In genomic region chr1:2823921-2824660, GRCh38 we compare ENCODE assay signal across 27 cellular contexts. TPM values are rescaled to one million over a fixed set of nuclear protein-coding genes. Genes with fewer than 3 reads are reported as not detected.
"Had no signal": no experiment of that assay in that cellular context is flagged by ENCODE, and none has a peak within 500 bp of the region (broad histone marks: within the 10 kb centered on the region; RNA-seq: fewer than 3 reads in every experiment).

No MANE protein-coding gene starts in this region.

- H2AFZ ChIP-seq: neural progenitor cell had no signal

- DNase-seq: cerebellar nuclear complex; dorsolateral prefrontal cortex; effector CD4-positive, alpha-beta T cell; foreskin fibroblast; gastrocnemius medialis; head of caudate nucleus; kidney glomerular epithelial cell; mammary epithelial cell; mesendoderm; midbrain; nucleus accumbens; ovary; right lobe of liver; small intestine; stimulated activated CD4-positive, alpha-beta T cell treated with anti-CD3 and anti-CD28 coated beads, Interleukin-15, amount 100 ng/mL, for 24 hours; stimulated activated CD4-positive, alpha-beta T cell treated with anti-CD3 and anti-CD28 coated beads, Interleukin-2, amount 100 ng/mL, for 48 hours; stimulated activated CD8-positive, alpha-beta memory T cell treated with anti-CD3 and anti-CD28 coated beads, Interleukin-4, amount 100 ng/mL, for 48 hours; stimulated activated naive CD4-positive, alpha-beta T cell; stimulated activated naive CD8-positive, alpha-beta T cell treated with anti-CD3 and anti-CD28 coated beads, Interleukin-15, amount 100 ng/mL, for 72 hours; transverse colon had no signal

- H3K27me3 ChIP-seq: neural progenitor cell, ovary, right lobe of liver, vagina had no signal

- H3K9ac ChIP-seq: neural progenitor cell had no signal

- H3K9me3 ChIP-seq: gastrocnemius medialis, ovary, psoas muscle, right lobe of liver, suprapubic skin, transverse colon, vagina had no signal

- H3K4me1 ChIP-seq: gastrocnemius medialis, neural progenitor cell, psoas muscle, right lobe of liver, transverse colon, vagina had no signal

- ATAC-seq: esophagus mucosa; gastrocnemius medialis; naive thymus-derived CD4-positive, alpha-beta T cell; psoas muscle; right lobe of liver; stimulated activated naive CD8-positive, alpha-beta T cell treated with anti-CD3 and anti-CD28 coated beads, Interleukin-15, amount 100 ng/mL, for 72 hours had no signal

- H3K4me3 ChIP-seq: dorsolateral prefrontal cortex, gastrocnemius medialis, neural progenitor cell, ovary, psoas muscle, right lobe of liver, suprapubic skin, transverse colon, vagina had no signal

- H3K36me3 ChIP-seq: gastrocnemius medialis, neural progenitor cell, ovary, right lobe of liver, suprapubic skin, transverse colon, vagina had no signal

- H3K4me2 ChIP-seq: neural progenitor cell had no signal

- H3K27ac ChIP-seq: dorsolateral prefrontal cortex, epithelial cell of prostate, gastrocnemius medialis, neural progenitor cell, ovary, psoas muscle, right lobe of liver, suprapubic skin, transverse colon, vagina had no signal

RNA-seq across cellular contexts. Expression of gene TTC34, which starts 22.6 kb away (rescaled TPM):
- total RNA-seq: gastrocnemius medialis had no signal
